Comparison of ENCODE assay signal across 1 cellular context in the genomic region with DNA sequence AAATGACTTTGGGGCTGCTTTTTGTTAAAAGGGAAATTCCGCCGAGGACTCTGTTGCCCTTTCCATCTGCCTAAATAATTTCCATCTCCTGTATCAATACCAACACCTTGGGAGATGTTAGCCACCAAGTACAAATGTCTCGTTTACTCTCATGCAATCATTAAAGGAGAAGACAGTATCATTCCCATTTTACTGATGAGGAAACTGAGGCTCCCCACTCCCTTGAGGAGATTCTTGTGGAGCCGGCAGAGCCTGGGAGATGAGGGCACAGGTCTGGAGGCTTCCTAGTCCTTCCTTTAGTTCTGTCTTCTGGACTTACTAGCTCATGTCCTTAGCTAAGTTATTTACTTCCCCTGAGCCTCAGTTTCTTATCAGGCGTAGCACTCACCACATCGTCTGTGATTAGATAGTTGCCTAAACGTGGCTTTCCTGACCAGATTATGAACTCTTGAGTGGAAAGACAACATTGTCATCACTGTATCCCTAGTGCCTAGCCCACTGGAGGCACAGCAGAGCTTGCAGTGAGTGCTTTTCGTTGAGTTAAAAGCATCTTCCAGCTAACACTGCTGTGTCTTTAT.
TF ChIP-seq lines count a peak whose summit lies in the region.

No MANE protein-coding gene starts in this region.

TF ChIP-seq in K562, 482 proteins besides CTCF, POLR2A, EP300 and RAD21 (continued from another document and continues in another):
- no peak for TF ChIP-seq ZNF407 (IDR thresholded peaks at IDR 0.05; ENCODE audit: low read depth)
- TF ChIP-seq FOS (IDR thresholded peaks at IDR 0.05; ENCODE audit: extremely low read depth, insufficient read length): no peak
- TF ChIP-seq FOXK2 (conservative IDR thresholded peaks at IDR 0.05 in 1 of 2, IDR thresholded peaks at IDR 0.05 in 1 of 2; ENCODE audit: low read depth in 2 of 2): peak; percentile 61 to 73; a peak in 3 of 4 replicates
- no peak for TF ChIP-seq POLR2H (tag; IDR thresholded peaks at IDR 0.05; ENCODE audit: low read depth)
- no peak for TF ChIP-seq ARID4B (CRISPR knock-in tag; IDR thresholded peaks at IDR 0.05)
- TF ChIP-seq, protein P1, sequence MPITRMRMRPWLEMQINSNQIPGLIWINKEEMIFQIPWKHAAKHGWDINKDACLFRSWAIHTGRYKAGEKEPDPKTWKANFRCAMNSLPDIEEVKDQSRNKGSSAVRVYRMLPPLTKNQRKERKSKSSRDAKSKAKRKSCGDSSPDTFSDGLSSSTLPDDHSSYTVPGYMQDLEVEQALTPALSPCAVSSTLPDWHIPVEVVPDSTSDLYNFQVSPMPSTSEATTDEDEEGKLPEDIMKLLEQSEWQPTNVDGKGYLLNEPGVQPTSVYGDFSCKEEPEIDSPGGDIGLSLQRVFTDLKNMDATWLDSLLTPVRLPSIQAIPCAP (CRISPR knock-in tag; IDR thresholded peaks at IDR 0.05; ENCODE audit: borderline replicate concordance): no peak
- TF ChIP-seq ZNF140 (CRISPR knock-in tag; IDR thresholded peaks at IDR 0.05): no peak
- TF ChIP-seq BCLAF1 (IDR thresholded peaks at IDR 0.05; ENCODE audit: borderline replicate concordance in 1 of 2, control insufficient read depth in 1 of 2, low read depth in 2 of 2, low read length in 1 of 2): no peak
- no peak for TF ChIP-seq ZNF644 (tag; IDR thresholded peaks at IDR 0.05; ENCODE audit: low read depth)
- TF ChIP-seq ZNF224 (CRISPR knock-in tag; IDR thresholded peaks at IDR 0.05): no peak
- TF ChIP-seq, protein P2, sequence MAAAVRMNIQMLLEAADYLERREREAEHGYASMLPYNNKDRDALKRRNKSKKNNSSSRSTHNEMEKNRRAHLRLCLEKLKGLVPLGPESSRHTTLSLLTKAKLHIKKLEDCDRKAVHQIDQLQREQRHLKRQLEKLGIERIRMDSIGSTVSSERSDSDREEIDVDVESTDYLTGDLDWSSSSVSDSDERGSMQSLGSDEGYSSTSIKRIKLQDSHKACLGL (CRISPR knock-in tag; IDR thresholded peaks at IDR 0.05; ENCODE audit: borderline replicate concordance, poor library complexity, severe bottlenecking): no peak
- no peak for TF ChIP-seq PRDM10 (IDR thresholded peaks at IDR 0.05; ENCODE audit: partially characterized antibody)
- TF ChIP-seq TCF7L2 (IDR thresholded peaks at IDR 0.05; ENCODE audit: low read depth, low read length): no peak
- TF ChIP-seq ARID1B (IDR thresholded peaks at IDR 0.05): peak; percentile 93
- TF ChIP-seq SMARCB1 (IDR thresholded peaks at IDR 0.05; ENCODE audit: insufficient read length, low read depth): no peak
- no peak for TF ChIP-seq ZKSCAN3 (CRISPR knock-in tag; IDR thresholded peaks at IDR 0.05)
- TF ChIP-seq NR2F6 (CRISPR knock-in tag; IDR thresholded peaks at IDR 0.05): no peak
- no peak for TF ChIP-seq FOXP4 (CRISPR knock-in tag; IDR thresholded peaks at IDR 0.05; ENCODE audit: borderline replicate concordance)
- no peak for TF ChIP-seq SLC30A9 (CRISPR knock-in tag; IDR thresholded peaks at IDR 0.05)
- no peak for TF ChIP-seq MYNN (IDR thresholded peaks at IDR 0.05)
- no peak for TF ChIP-seq MYNN (CRISPR knock-in tag; IDR thresholded peaks at IDR 0.05)
- TF ChIP-seq FOXA3 (CRISPR knock-in tag; conservative IDR thresholded peaks at IDR 0.05 in 1 of 2, IDR thresholded peaks at IDR 0.05 in 1 of 2): peak in 1 of 2 experiments; percentile 66; a peak in 2 of 4 replicates
- no peak for TF ChIP-seq ZNF277 (CRISPR knock-in tag; IDR thresholded peaks at IDR 0.05; ENCODE audit: borderline replicate concordance)
- TF ChIP-seq MIER1 (IDR thresholded peaks at IDR 0.05; ENCODE audit: low read depth): no peak
